1 cellular context compared by ENCODE assay signal in the genomic region with DNA sequence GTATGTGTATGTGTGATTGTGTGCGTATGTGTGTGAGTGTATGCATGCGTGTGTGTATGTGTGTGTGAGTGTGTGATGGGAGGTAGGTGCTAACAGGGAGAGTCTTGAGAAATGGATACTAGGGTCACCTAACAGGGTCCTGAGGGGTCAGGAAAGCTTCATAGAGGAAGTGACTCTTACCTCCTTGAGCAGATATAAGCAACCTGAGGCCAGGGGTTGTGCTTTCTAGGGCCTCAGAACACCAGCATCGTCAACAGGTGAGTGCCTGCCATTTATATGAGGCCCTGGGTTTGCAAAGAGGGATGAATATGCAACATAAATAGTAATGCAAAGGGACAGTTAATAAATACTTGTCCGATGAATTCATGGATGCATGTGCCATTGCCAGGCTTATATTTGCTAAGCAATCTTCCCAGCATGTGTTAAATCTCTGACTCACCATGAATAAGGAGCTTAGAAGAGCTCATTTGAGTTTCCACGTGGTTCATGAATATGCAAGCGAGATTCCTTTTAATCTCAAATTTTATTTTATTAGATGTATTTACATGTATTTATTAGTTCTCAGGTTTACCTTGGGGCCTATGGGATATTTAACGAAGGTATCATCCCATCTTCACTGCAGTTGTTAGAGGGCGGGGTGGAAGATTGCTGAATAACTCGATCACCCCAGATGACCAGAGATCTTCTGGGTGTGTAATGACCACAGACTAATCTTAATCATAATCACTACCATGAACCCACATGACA.
TF ChIP-seq lines count a peak whose summit lies in the region.

No MANE protein-coding gene starts in this region.

TF ChIP-seq in IMR-90, 13 proteins besides CTCF, POLR2A, EP300 and RAD21:
- TF ChIP-seq CEBPB (IDR thresholded peaks at IDR 0.05; ENCODE audit: low read depth, low read length) (peak; percentile 70), FOS (IDR thresholded peaks at IDR 0.05; ENCODE audit: low read depth, low read length) (peak; percentile 75), RCOR1 (IDR thresholded peaks at IDR 0.05; ENCODE audit: insufficient replicate concordance, low read length) (no peak), MAFK (IDR thresholded peaks at IDR 0.05; ENCODE audit: low read depth, low read length) (peak; percentile 26; the same call in 1 of the 2 replicates), SMC3 (IDR thresholded peaks at IDR 0.05; ENCODE audit: low read depth, low read length) (no peak), MXI1 (IDR thresholded peaks at IDR 0.05; ENCODE audit: borderline replicate concordance, low read depth, low read length) (peak; percentile 88), NFE2L2 (IDR thresholded peaks at IDR 0.05; ENCODE audit: low read depth, low read length) (peak; percentile 77), BHLHE40 (IDR thresholded peaks at IDR 0.05; ENCODE audit: low read depth, low read length) (peak; percentile 95)
- TF ChIP-seq, protein P1, sequence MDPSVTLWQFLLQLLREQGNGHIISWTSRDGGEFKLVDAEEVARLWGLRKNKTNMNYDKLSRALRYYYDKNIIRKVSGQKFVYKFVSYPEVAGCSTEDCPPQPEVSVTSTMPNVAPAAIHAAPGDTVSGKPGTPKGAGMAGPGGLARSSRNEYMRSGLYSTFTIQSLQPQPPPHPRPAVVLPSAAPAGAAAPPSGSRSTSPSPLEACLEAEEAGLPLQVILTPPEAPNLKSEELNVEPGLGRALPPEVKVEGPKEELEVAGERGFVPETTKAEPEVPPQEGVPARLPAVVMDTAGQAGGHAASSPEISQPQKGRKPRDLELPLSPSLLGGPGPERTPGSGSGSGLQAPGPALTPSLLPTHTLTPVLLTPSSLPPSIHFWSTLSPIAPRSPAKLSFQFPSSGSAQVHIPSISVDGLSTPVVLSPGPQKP (IDR thresholded peaks at IDR 0.05; ENCODE audit: borderline replicate concordance, low read depth, low read length): no peak
- TF ChIP-seq, protein P2, sequence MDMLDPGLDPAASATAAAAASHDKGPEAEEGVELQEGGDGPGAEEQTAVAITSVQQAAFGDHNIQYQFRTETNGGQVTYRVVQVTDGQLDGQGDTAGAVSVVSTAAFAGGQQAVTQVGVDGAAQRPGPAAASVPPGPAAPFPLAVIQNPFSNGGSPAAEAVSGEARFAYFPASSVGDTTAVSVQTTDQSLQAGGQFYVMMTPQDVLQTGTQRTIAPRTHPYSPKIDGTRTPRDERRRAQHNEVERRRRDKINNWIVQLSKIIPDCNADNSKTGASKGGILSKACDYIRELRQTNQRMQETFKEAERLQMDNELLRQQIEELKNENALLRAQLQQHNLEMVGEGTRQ (IDR thresholded peaks at IDR 0.05; ENCODE audit: low read depth, low read length): peak; percentile 44
